In the genomic region with DNA sequence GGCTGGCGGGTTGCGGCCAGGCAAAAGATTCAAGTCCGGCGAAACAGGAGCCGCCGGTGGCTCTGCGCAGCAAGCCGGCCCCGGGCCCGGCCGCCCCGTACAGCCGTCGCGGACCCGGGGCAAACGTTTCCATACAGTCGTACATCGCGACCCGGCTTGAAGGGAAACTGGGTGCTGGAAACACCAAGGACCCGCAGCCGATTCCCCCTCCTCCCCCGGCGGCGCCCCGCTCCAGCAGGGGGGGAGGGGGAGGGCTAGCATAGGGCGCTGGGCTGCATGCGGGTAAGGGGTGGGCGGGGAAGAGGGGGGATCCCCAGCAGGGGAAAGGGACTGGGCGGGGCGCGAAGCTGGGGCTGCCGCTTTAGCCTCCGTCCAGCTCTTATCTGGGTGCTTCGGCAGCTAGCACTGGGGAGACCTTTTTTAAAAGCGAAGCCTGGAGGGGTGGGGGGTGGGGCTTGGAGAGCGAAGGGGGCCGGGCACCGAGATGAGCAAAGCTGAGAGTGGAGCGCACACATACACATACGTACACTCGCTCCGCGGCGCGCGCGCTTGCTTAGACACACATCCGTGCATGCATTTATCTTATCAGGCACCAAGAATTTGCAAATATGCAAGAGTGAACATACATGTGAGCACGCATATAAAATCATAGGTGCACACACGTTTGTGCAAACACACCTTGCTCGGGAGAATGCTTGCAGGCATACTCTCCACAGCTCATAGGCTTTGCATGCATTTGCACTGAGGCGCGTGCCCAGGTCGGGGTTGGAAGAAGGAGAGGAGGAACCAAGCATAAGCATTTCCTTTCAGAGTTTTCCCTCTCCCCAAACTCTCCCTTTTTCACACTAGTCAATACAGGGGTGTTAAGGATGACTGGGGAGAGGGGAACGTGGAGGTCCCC, we compare ENCODE assay signal across 9 cellular contexts. TPM values are rescaled to one million over a fixed set of nuclear protein-coding genes. Genes with fewer than 3 reads are reported as not detected.
DNase-seq lines count a peak whose midpoint lies in the region; ATAC-seq, FAIRE-seq and TF ChIP-seq lines count a peak whose summit lies in the region.
"Had no signal": no experiment of that assay in that cellular context is flagged by ENCODE, and none has a peak within 500 bp of the region (broad histone marks: within the 10 kb centered on the region; RNA-seq: fewer than 3 reads in every experiment).

No MANE protein-coding gene starts in this region.

- intact Hi-C loops in endothelial cell of umbilical vein (cut with micrococcal nuclease) (loop anchor here (2.0 to 5.0 kb wide), 3 partner anchors 75 to 282 kb away; a partner anchor contains a TSS), mucosa of descending colon (cut with DNase I, micrococcal nuclease) (no loop called here)

- H4K20me1 ChIP-seq in endothelial cell of umbilical vein (replicated peaks; ENCODE audit: control insufficient read depth, extremely low read depth, insufficient read depth, low read length): no peaks in the 10 kb centered on the region

- ATAC-seq in HG02884 (IDR thresholded peaks at IDR 0.05; ENCODE audit: unreplicated experiment) (peak; percentile 31), mucosa of descending colon (peak; percentile 43)

- DNase-seq in DMS79 treated with DMSO at 0.1 percent for 48 hours (lab: John Stamatoyannopoulos, UW): peak; percentile 26
- DNase-seq in DMS79 (lab: John Stamatoyannopoulos, UW): no peak
- DNase-seq in NCI-H748 (lab: John Stamatoyannopoulos, UW; ENCODE audit: unreplicated experiment): peak; percentile 69
- peak; percentile 66 for DNase-seq in activated T-cell treated with anti-CD3 and anti-CD28 coated beads for 1 hour (ENCODE audit: low read depth)
- DNase-seq in endothelial cell of umbilical vein (ENCODE audit: low read depth, low spot score): peak; percentile 79
- DNase-seq in mucosa of descending colon: peak; percentile 81 to 91 (median 86)
- peak; percentile 70 for DNase-seq in stimulated activated CD8-positive, alpha-beta memory T cell treated with anti-CD3 and anti-CD28 coated beads, Interleukin-7, amount 100 ng/mL, for 48 hours (ENCODE audit: extremely low read depth in 1 of 2, low read depth in 1 of 2)

- no peaks in the 10 kb centered on the region for H3K27me3 ChIP-seq in endothelial cell of umbilical vein (ENCODE audit: control insufficient read depth in 2 of 2, insufficient read depth in 2 of 2, low read length in 2 of 2)

- no peak overlapping the region for H3K27ac ChIP-seq in endothelial cell of umbilical vein (ENCODE audit: insufficient read depth, low read depth, low read length)

- peak; percentile 28 for FAIRE-seq in endothelial cell of umbilical vein (lab: Jason Lieb, UNC)
- FAIRE-seq: A204.1 had no signal

- peak; percentile 58 for TF ChIP-seq POLR2A in endothelial cell of umbilical vein (IDR thresholded peaks at IDR 0.05; ENCODE audit: low read depth, low read length)

- H3K4me2 ChIP-seq in endothelial cell of umbilical vein (ENCODE audit: insufficient read depth, low read length): peak overlapping the region; percentile 75

- no peaks in the 10 kb centered on the region for H3K9me1 ChIP-seq in endothelial cell of umbilical vein (replicated peaks; ENCODE audit: control insufficient read depth, extremely low read depth, insufficient read depth, low read length)

- H3K4me1 ChIP-seq in endothelial cell of umbilical vein (ENCODE audit: control insufficient read depth, extremely low read depth, insufficient read depth, low read length) (peaks cover 54% of the 10 kb centered on the region), mucosa of descending colon (ENCODE audit: low read depth) (peaks cover 66% of the 10 kb centered on the region)

- H3K79me2 ChIP-seq in endothelial cell of umbilical vein (ENCODE audit: control insufficient read depth, insufficient read depth, low read length): no peaks in the 10 kb centered on the region

- no peak for TF ChIP-seq CTCF in endothelial cell of umbilical vein (IDR thresholded peaks at IDR 0.05; ENCODE audit: extremely low read depth in 1 of 2, insufficient read depth in 1 of 2, low read depth in 1 of 2, low read length in 2 of 2)
- no peak for TF ChIP-seq CTCF in mucosa of descending colon (IDR thresholded peaks at IDR 0.05)

- CTCF ChIA-PET in endothelial cell of umbilical vein (lab: Charles Lee): interaction anchor here (1.0 to 4.2 kb wide), 20 partner anchors 9 to 201 kb away, joined by 3 to 29 read pairs (median 4); a partner anchor contains a TSS

- H3K9ac ChIP-seq in endothelial cell of umbilical vein (replicated peaks; ENCODE audit: extremely low read depth, insufficient read depth, low read length): peak overlapping the region; percentile 40

- BruUV-seq in endothelial cell of umbilical vein (replicated peaks; lab: Mats Ljungman, UMichigan): no TSS peak

- H3K36me3 ChIP-seq in endothelial cell of umbilical vein (ENCODE audit: control insufficient read depth in 2 of 2, extremely low read depth in 1 of 2, insufficient read depth in 2 of 2, low read length in 2 of 2) (no peaks in the 10 kb centered on the region), mucosa of descending colon (ENCODE audit: low read depth) (no peaks in the 10 kb centered on the region)

- peak overlapping the region; percentile 93 for H2AFZ ChIP-seq in endothelial cell of umbilical vein (ENCODE audit: low read depth, low read length)

- POLR2A ChIA-PET in endothelial cell of umbilical vein (lab: Charles Lee): interaction anchor here (0.6 kb wide), 2 partner anchors 17 to 24 kb away, joined by 3 to 4 read pairs; no protein-coding TSS in a partner anchor

- dilution Hi-C loops in endothelial cell of umbilical vein (cut with MboI; ENCODE audit: extremely low pct_ligation_motif_present, low sequenced_read_pairs): no loop called here

- H3K9me3 ChIP-seq in endothelial cell of umbilical vein (replicated peaks; ENCODE audit: control insufficient read depth, insufficient read depth, low read length) (no peaks in the 10 kb centered on the region), mucosa of descending colon (no peaks in the 10 kb centered on the region)

- peak overlapping the region; percentile 45 to 66 (median 63) for H3K4me3 ChIP-seq in endothelial cell of umbilical vein (replicated peaks in 1 of 3; ENCODE audit: insufficient read depth in 1 of 3, low read depth in 1 of 3, low read length in 3 of 3)
- peak overlapping the region; percentile 40 for H3K4me3 ChIP-seq in mucosa of descending colon

RNA-seq across cellular contexts. Expression of a gene that starts 11.8 kb away (rescaled TPM):
- 16.1 and 19.5 TPM in 2 replicates for total RNA-seq in endothelial cell of umbilical vein
- 9.9 and 11.6 TPM in 2 replicates for polyA plus RNA-seq in endothelial cell of umbilical vein
- 7.7 and 9.4 TPM in 2 replicates for polyA plus RNA-seq in endothelial cell of umbilical vein (2011; cell fraction: cytosol; rRNA removed)
- polyA plus RNA-seq in endothelial cell of umbilical vein (2011; cell fraction: nucleus; rRNA removed): 10.6 and 13.5 TPM in 2 replicates
- 13.4 and 16.6 TPM in 2 replicates for polyA plus RNA-seq in endothelial cell of umbilical vein (2012)
- polyA minus RNA-seq in endothelial cell of umbilical vein: 6.7 and 8.5 TPM in 2 replicates
- 19.9 TPM for polyA minus RNA-seq in endothelial cell of umbilical vein (2011; cell fraction: cytosol; rRNA and poly(A)+ RNA removed)
- polyA minus RNA-seq in endothelial cell of umbilical vein (2011; cell fraction: nucleus; rRNA and poly(A)+ RNA removed): 2.5 and 4.1 TPM in 2 replicates
- total RNA-seq in mucosa of descending colon: 10 to 100 TPM; 10.7 to 35.3 (median 16.9) TPM

RNA-seq across cellular contexts. Expression of a gene that starts 13.2 kb away (rescaled TPM):
- total RNA-seq in endothelial cell of umbilical vein (not detected in 2 replicates), mucosa of descending colon (10 to 100 TPM in 1 of 3 donors, 1 to 10 TPM in 2; 6.2 to 13.8 (median 7.3) TPM)
- polyA plus RNA-seq in endothelial cell of umbilical vein: 0.17 and 0.18 TPM in 2 replicates
- 0.04 and 0.14 TPM in 2 replicates for polyA plus RNA-seq in endothelial cell of umbilical vein (2011; cell fraction: cytosol; rRNA removed)
- polyA plus RNA-seq in endothelial cell of umbilical vein (2011; cell fraction: nucleus; rRNA removed): 0.43 and 0.47 TPM in 2 replicates
- not detected in 2 replicates for polyA plus RNA-seq in endothelial cell of umbilical vein (2012)
- polyA minus RNA-seq in endothelial cell of umbilical vein: 0.17 TPM in 1 of 2 replicates, not detected in the other
- not detected for polyA minus RNA-seq in endothelial cell of umbilical vein (2011; cell fraction: cytosol; rRNA and poly(A)+ RNA removed)
- 0.53 TPM in 1 of 2 replicates, not detected in the other for polyA minus RNA-seq in endothelial cell of umbilical vein (2011; cell fraction: nucleus; rRNA and poly(A)+ RNA removed)

RNA-seq across cellular contexts. Expression of a gene that starts 39.5 kb away (rescaled TPM):
- total RNA-seq in endothelial cell of umbilical vein (21.1 and 22.0 TPM in 2 replicates), mucosa of descending colon (10 to 100 TPM; 23.4 to 44.4 (median 38.7) TPM)
- 24.0 and 24.4 TPM in 2 replicates for polyA plus RNA-seq in endothelial cell of umbilical vein
- polyA plus RNA-seq in endothelial cell of umbilical vein (2011; cell fraction: cytosol; rRNA removed): 5.1 and 8.8 TPM in 2 replicates
- polyA plus RNA-seq in endothelial cell of umbilical vein (2011; cell fraction: nucleus; rRNA removed): 214 and 219 TPM in 2 replicates
- 16.2 and 18.2 TPM in 2 replicates for polyA plus RNA-seq in endothelial cell of umbilical vein (2012)
- 21.9 and 31.0 TPM in 2 replicates for polyA minus RNA-seq in endothelial cell of umbilical vein
- polyA minus RNA-seq in endothelial cell of umbilical vein (2011; cell fraction: cytosol; rRNA and poly(A)+ RNA removed): 4.9 TPM
- 28.4 and 32.6 TPM in 2 replicates for polyA minus RNA-seq in endothelial cell of umbilical vein (2011; cell fraction: nucleus; rRNA and poly(A)+ RNA removed)

RNA-seq across cellular contexts. Expression of a gene that starts 39.7 kb away (rescaled TPM):
- total RNA-seq in endothelial cell of umbilical vein (34.9 and 38.1 TPM in 2 replicates), mucosa of descending colon (10 to 100 TPM; 26.1 to 52.9 (median 46.0) TPM)
- 7.9 and 10.5 TPM in 2 replicates for polyA plus RNA-seq in endothelial cell of umbilical vein
- polyA plus RNA-seq in endothelial cell of umbilical vein (2011; cell fraction: cytosol; rRNA removed): 6.8 and 8.4 TPM in 2 replicates
- 42.0 and 46.7 TPM in 2 replicates for polyA plus RNA-seq in endothelial cell of umbilical vein (2011; cell fraction: nucleus; rRNA removed)
- 10.6 and 12.2 TPM in 2 replicates for polyA plus RNA-seq in endothelial cell of umbilical vein (2012)
- 27.6 and 28.4 TPM in 2 replicates for polyA minus RNA-seq in endothelial cell of umbilical vein
- 15.1 TPM for polyA minus RNA-seq in endothelial cell of umbilical vein (2011; cell fraction: cytosol; rRNA and poly(A)+ RNA removed)
- polyA minus RNA-seq in endothelial cell of umbilical vein (2011; cell fraction: nucleus; rRNA and poly(A)+ RNA removed): 43.0 and 55.1 TPM in 2 replicates

RNA-seq across cellular contexts. Expression of a gene that starts 47.9 kb away (rescaled TPM):
- total RNA-seq in endothelial cell of umbilical vein: 39.3 and 42.7 TPM in 2 replicates
- polyA plus RNA-seq in endothelial cell of umbilical vein: 16.2 and 18.8 TPM in 2 replicates
- 10.3 and 10.6 TPM in 2 replicates for polyA plus RNA-seq in endothelial cell of umbilical vein (2011; cell fraction: cytosol; rRNA removed)
- 66.8 and 72.5 TPM in 2 replicates for polyA plus RNA-seq in endothelial cell of umbilical vein (2011; cell fraction: nucleus; rRNA removed)
- polyA plus RNA-seq in endothelial cell of umbilical vein (2012): 5.8 and 10.4 TPM in 2 replicates
- polyA minus RNA-seq in endothelial cell of umbilical vein: 20.5 and 30.2 TPM in 2 replicates
- polyA minus RNA-seq in endothelial cell of umbilical vein (2011; cell fraction: cytosol; rRNA and poly(A)+ RNA removed): 16.7 TPM
- 19.9 and 31.0 TPM in 2 replicates for polyA minus RNA-seq in endothelial cell of umbilical vein (2011; cell fraction: nucleus; rRNA and poly(A)+ RNA removed)
- 10 to 100 TPM in 1 of 3 donors, 1 to 10 TPM in 2; 4.5 to 13.1 (median 5.8) TPM for total RNA-seq in mucosa of descending colon
